In the genomic region with DNA sequence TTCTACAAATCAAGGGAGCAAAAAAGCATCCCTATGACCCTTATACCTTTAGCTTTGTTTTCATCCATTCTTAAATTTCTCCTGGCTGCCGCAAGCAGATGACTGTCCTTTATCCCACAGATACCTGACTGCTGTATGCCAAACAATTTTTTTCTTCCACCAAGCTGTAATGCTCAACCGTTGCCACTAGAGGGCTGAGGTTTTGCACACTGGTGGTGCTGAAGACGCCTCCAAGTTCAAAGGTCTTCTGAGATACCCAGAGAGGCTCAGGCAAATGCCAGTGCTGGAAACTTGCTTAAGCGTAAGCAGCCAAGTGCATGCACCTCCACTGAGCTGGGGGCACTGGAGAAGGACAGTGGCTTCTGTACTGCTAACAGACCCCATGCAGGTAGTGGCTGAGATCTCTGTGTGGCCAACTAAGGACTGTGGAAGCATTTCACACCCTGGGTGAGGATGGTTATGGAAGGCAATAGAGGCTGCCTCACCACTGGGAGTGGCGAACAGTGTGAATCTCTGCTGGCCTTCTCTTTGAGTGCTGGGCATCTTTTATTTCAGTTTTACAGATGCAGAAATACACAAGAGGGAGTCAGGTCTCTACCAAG, we compare ENCODE assay signal across 8 cellular contexts. TPM values are rescaled to one million over a fixed set of nuclear protein-coding genes. Genes with fewer than 3 reads are reported as not detected.
DNase-seq lines count a peak whose midpoint lies in the region; ATAC-seq lines count a peak whose summit lies in the region.

No MANE protein-coding gene starts in this region.

- H3K36me3 ChIP-seq in SK-N-MC (ENCODE audit: insufficient read depth, low read length): no peaks in the 10 kb centered on the region

- no peak overlapping the region for H3K4me3 ChIP-seq in Jurkat, Clone E6-1 (ENCODE audit: low read length)
- no peak overlapping the region for H3K4me3 ChIP-seq in SK-N-MC

- H3K9me3 ChIP-seq in SK-N-MC (ENCODE audit: low read depth, low read length): no peaks in the 10 kb centered on the region

- ATAC-seq in GM21360 (IDR thresholded peaks at IDR 0.05; ENCODE audit: unreplicated experiment) (peak; percentile 70), left cardiac atrium (peak; percentile 61 to 66), sciatic nerve (peak; percentile 69), HG03039 (IDR thresholded peaks at IDR 0.05; ENCODE audit: unreplicated experiment) (no peak)

- intact Hi-C loops in left cardiac atrium (cut with DNase I): loop anchor here (2.0 to 10.0 kb wide), 4 partner anchors 130 to 280 kb away; partner anchors contain the start of gene DNAH14 (in 1 of the 2)
- intact Hi-C loops in sciatic nerve (cut with DNase I): loop anchor here (10.0 kb wide), 1 partner anchor 210 kb away; no protein-coding TSS in a partner anchor

- DNase-seq in DMS 273 (lab: John Stamatoyannopoulos, UW; ENCODE audit: unreplicated experiment) (peak; percentile 76), SK-N-MC (ENCODE audit: low read depth, low spot score) (peak; percentile 10), left cardiac atrium (no peak), sciatic nerve (ENCODE audit: low spot score) (peak; percentile 65)
- DNase-seq in Jurkat, Clone E6-1 (ENCODE audit: low read depth, low spot score): peak; percentile 75
- DNase-seq in activated naive CD4-positive, alpha-beta T cell (lab: John Stamatoyannopoulos, UW): peak in 3 of 4 experiments; percentile 3 to 22 (median 4)

- no peak overlapping the region for H3K9ac ChIP-seq in SK-N-MC (ENCODE audit: insufficient read length)

- H3K27ac ChIP-seq in SK-N-MC: no peak overlapping the region

RNA-seq across cellular contexts. Expression of gene CNIH3, which starts 28.5 kb away (rescaled TPM):
- polyA plus RNA-seq in Jurkat, Clone E6-1 (2012; ENCODE audit: insufficient read depth, insufficient read length): 3.9 TPM
- 1 to 10 TPM in 1 of 2 donors, under 1 TPM in 1; 0.88 to 1.3 TPM for total RNA-seq in left cardiac atrium
- total RNA-seq in sciatic nerve: 6.7 TPM
